In the genomic region with DNA sequence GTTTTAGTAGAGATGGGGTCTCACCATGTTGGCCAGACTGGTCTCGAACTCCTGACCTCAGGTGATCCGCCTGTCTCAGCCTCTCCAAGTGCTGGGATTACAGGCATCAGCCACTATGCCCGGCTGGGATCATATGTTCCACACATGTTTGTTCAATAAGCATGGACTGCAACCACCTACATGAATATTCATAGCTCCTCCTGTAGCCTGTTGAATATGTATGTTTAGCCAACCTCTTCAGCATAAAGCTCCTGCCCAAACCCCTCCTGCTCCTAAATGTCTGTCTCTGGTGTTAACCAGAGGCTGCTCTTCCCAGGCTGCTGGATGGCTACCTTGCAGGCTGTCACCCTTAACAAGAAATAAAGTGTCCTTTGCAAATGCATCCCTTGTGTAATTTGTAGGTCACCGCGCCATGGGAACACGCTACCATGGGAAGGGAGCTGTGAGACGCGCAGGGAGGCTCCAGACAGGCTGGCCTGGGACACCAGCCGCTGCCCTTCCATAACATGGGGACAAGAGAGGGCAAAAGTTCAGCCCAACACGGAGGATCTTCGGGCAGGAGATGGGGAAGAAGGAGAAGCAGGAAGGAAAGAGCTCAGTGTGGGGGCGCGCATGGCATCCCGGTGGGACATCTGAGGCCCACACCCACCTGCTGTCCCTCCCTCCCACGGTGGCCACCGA, we compare ENCODE assay signal across 9 cellular contexts. TPM values are rescaled to one million over a fixed set of nuclear protein-coding genes. Genes with fewer than 3 reads are reported as not detected.
DNase-seq lines count a peak whose midpoint lies in the region; ATAC-seq, FAIRE-seq and TF ChIP-seq lines count a peak whose summit lies in the region.
"Not testable (repeated sequence)": the region's sequence is repeated elsewhere in the genome, so short reads cannot be mapped to it uniquely, and the experiment has no call there.
"Had no signal": no experiment of that assay in that cellular context is flagged by ENCODE, and none has a peak within 500 bp of the region (broad histone marks: within the 10 kb centered on the region; RNA-seq: fewer than 3 reads in every experiment).

No MANE protein-coding gene starts in this region.

- not testable (repeated sequence) for TF ChIP-seq EP300 in esophagus muscularis mucosa (IDR thresholded peaks at IDR 0.05)

- TF ChIP-seq CTCF in GM12864 (IDR thresholded peaks at IDR 0.05; ENCODE audit: low read depth, low read length, missing control alignments); esophagus muscularis mucosa (IDR thresholded peaks at IDR 0.05); liver (IDR thresholded peaks at IDR 0.05; ENCODE audit: low read depth, low read length, missing input control); prostate gland (IDR thresholded peaks at IDR 0.05): not testable (repeated sequence)

- POLR2A ChIA-PET in activated naive CD8-positive, alpha-beta T cell treated with anti-CD3 and anti-CD28 coated beads, Interleukin-2, amount 10 ng/mL, durations not matched to agents 7 days and 5 days (lab: Charles Lee) = interaction anchor here (1.0 kb wide), 1 partner anchor 58 kb away, joined by 3 read pairs; no protein-coding TSS in a partner anchor

- H3K27ac ChIP-seq in esophagus muscularis mucosa (replicated peaks in 1 of 4) (peak overlapping the region; percentile 65 to 76 (median 72)), liver (ENCODE audit: low read depth in 1 of 2, low read length in 2 of 2) (peak overlapping the region in 1 of 2 donors; percentile 35), prostate gland (peak overlapping the region; percentile 39 to 43)

- in situ Hi-C loops in SK-MEL-5 (cut with HindIII; ENCODE audit: low pct_unique_long_range_greater_than_20kb, low sequenced_read_pairs) = not testable (repeated sequence)

- WGBS in esophagus muscularis mucosa = 64% methylated on average over 16 of the region's 16 CpGs
- WGBS in liver = 37% methylated on average over 16 of the region's 16 CpGs
- WGBS in prostate gland = 57% methylated on average over 16 of the region's 16 CpGs

- peak; percentile 9 for ATAC-seq in HG03135 (IDR thresholded peaks at IDR 0.05; ENCODE audit: unreplicated experiment)
- not testable (repeated sequence) for ATAC-seq in activated naive CD8-positive, alpha-beta T cell treated with anti-CD3 and anti-CD28 coated beads, Interleukin-2, amount 10 ng/mL, durations not matched to agents 7 days and 5 days (ENCODE audit: low read depth)

- H3K27ac Mint-ChIP-seq in activated naive CD8-positive, alpha-beta T cell treated with anti-CD3 and anti-CD28 coated beads, Interleukin-2, amount 10 ng/mL, durations not matched to agents 7 days and 5 days = peak overlapping the region; percentile 95

- intact Hi-C loops in esophagus muscularis mucosa (cut with DNase I) = not testable (repeated sequence)
- intact Hi-C loops in prostate gland (cut with DNase I) = loop anchor here (10.0 kb wide), 2 partner anchors 105 to 295 kb away; partner anchors contain the start of gene RPL3

- not testable (repeated sequence) for TF ChIP-seq RAD21 in liver (IDR thresholded peaks at IDR 0.05)

- H3K27me3 ChIP-seq in esophagus muscularis mucosa; liver (ENCODE audit: control insufficient read depth in 4 of 4, insufficient read depth in 4 of 4, low read length in 3 of 4); prostate gland (replicated peaks; ENCODE audit: insufficient read depth): not testable (repeated sequence)

- H3K4me1 Mint-ChIP-seq in activated naive CD8-positive, alpha-beta T cell treated with anti-CD3 and anti-CD28 coated beads, Interleukin-2, amount 10 ng/mL, durations not matched to agents 7 days and 5 days = peaks cover 39% of the 10 kb centered on the region

- peaks cover 0 to 27% (median 11%) of the 10 kb centered on the region in 4 donors for H3K36me3 ChIP-seq in esophagus muscularis mucosa
- not testable (repeated sequence) for H3K36me3 ChIP-seq in liver (ENCODE audit: control insufficient read depth in 4 of 4, insufficient read depth in 3 of 4, low read depth in 1 of 4, low read length in 3 of 4); prostate gland

- H3K36me3 Mint-ChIP-seq in activated naive CD8-positive, alpha-beta T cell treated with anti-CD3 and anti-CD28 coated beads, Interleukin-2, amount 10 ng/mL, durations not matched to agents 7 days and 5 days = peaks cover 26% of the 10 kb centered on the region

- not testable (repeated sequence) for H3K27me3 Mint-ChIP-seq in activated naive CD8-positive, alpha-beta T cell treated with anti-CD3 and anti-CD28 coated beads, Interleukin-2, amount 10 ng/mL, durations not matched to agents 7 days and 5 days

- peaks cover 5 to 30% (median 29%) of the 10 kb centered on the region in 4 donors for H3K4me1 ChIP-seq in esophagus muscularis mucosa
- not testable (repeated sequence) for H3K4me1 ChIP-seq in liver (ENCODE audit: control insufficient read depth in 4 of 4, insufficient read depth in 4 of 4, low read length in 3 of 4); prostate gland (replicated peaks)

- peak overlapping the region; percentile 95 for H3K4me3 Mint-ChIP-seq in activated naive CD8-positive, alpha-beta T cell treated with anti-CD3 and anti-CD28 coated beads, Interleukin-2, amount 10 ng/mL, durations not matched to agents 7 days and 5 days

- H3K9me3 ChIP-seq in esophagus muscularis mucosa; liver (ENCODE audit: control insufficient read depth in 4 of 4, low read length in 3 of 4); prostate gland: not testable (repeated sequence)

- DNase-seq in GM12864 (ENCODE audit: low read depth); activated naive CD8-positive, alpha-beta T cell treated with anti-CD3 and anti-CD28 coated beads, Interleukin-2, amount 10 ng/mL, durations not matched to agents 7 days and 5 days; esophagus muscularis mucosa (ENCODE audit: extremely low spot score); prostate gland (ENCODE audit: low spot score); urothelium cell line (ENCODE audit: low spot score): not testable (repeated sequence)
- peak; percentile 47 for DNase-seq in SK-MEL-5 (ENCODE audit: low read depth, low spot score)

- H3K9me3 Mint-ChIP-seq in activated naive CD8-positive, alpha-beta T cell treated with anti-CD3 and anti-CD28 coated beads, Interleukin-2, amount 10 ng/mL, durations not matched to agents 7 days and 5 days = not testable (repeated sequence)

- FAIRE-seq in urothelium cell line (lab: Jason Lieb, UNC) = peak; percentile 37

- not testable (repeated sequence) for TF ChIP-seq POLR2A in esophagus muscularis mucosa (IDR thresholded peaks at IDR 0.05; ENCODE audit: low read depth); prostate gland (IDR thresholded peaks at IDR 0.05)

- not testable (repeated sequence) for H3K9ac ChIP-seq in liver (ENCODE audit: low read depth in 1 of 2, low read length in 2 of 2)

- H3K4me3 ChIP-seq in GM12864 (ENCODE audit: low read depth, low read length) = peak overlapping the region; percentile 33
- peak overlapping the region; percentile 43 to 57 (median 48) for H3K4me3 ChIP-seq in esophagus muscularis mucosa
- H3K4me3 ChIP-seq in liver (ENCODE audit: low read depth in 1 of 3, low read length in 3 of 3) = peak overlapping the region in 2 of 3 donors; percentile 38 to 39
- peak overlapping the region in 1 of 2 donors; percentile 10 for H3K4me3 ChIP-seq in prostate gland

RNA-seq across cellular contexts. Expression of gene APOBEC3D, which starts 0.8 kb away (rescaled TPM):
- 2.0 and 3.0 TPM in 2 replicates for total RNA-seq in SK-MEL-5 (2014; rRNA removed; shearing (Covaris generic))
- 3.1 and 5.7 TPM in 2 replicates for polyA plus RNA-seq in SK-MEL-5 (2015; cell fraction: cytosol; rRNA removed)
- 4.4 and 24.1 TPM in 2 replicates for polyA plus RNA-seq in SK-MEL-5 (2015; cell fraction: nucleus; rRNA removed)
- total RNA-seq in activated naive CD8-positive, alpha-beta T cell treated with anti-CD3 and anti-CD28 coated beads, Interleukin-2, amount 10 ng/mL, durations not matched to agents 7 days and 5 days = 10 to 100 TPM; 46.8 to 47.4 TPM
- total RNA-seq in esophagus muscularis mucosa (1 to 10 TPM in 2 of 4 donors, under 1 TPM in 2; 0.66 to 3.4 (median 1.1) TPM), liver (1 to 10 TPM in 1 of 2 donors, under 1 TPM in 1; 0.50 to 1.4 TPM), prostate gland (1 to 10 TPM in 1 of 2 donors, under 1 TPM in 1; 0.77 to 4.0 TPM)
- polyA plus RNA-seq in liver = under 1 TPM; 0.29 to 0.78 TPM
- total RNA-seq: cerebellum had no signal

RNA-seq across cellular contexts. Expression of gene APOBEC3C, which starts 6.1 kb away (rescaled TPM):
- 5.5 and 7.2 TPM in 2 replicates for total RNA-seq in SK-MEL-5 (2014; rRNA removed; shearing (Covaris generic))
- 65.0 and 75.3 TPM in 2 replicates for polyA plus RNA-seq in SK-MEL-5 (2015; cell fraction: cytosol; rRNA removed)
- polyA plus RNA-seq in SK-MEL-5 (2015; cell fraction: nucleus; rRNA removed) = 23.2 and 34.0 TPM in 2 replicates
- total RNA-seq in activated naive CD8-positive, alpha-beta T cell treated with anti-CD3 and anti-CD28 coated beads, Interleukin-2, amount 10 ng/mL, durations not matched to agents 7 days and 5 days = 100 to 1,000 TPM; 120 to 124 TPM
- 10 to 100 TPM in 2 of 4 donors, 1 to 10 TPM in 2; 7.1 to 11.3 (median 8.8) TPM for total RNA-seq in esophagus muscularis mucosa
- 10 to 100 TPM in 1 of 2 donors, 1 to 10 TPM in 1; 1.2 to 11.9 TPM for total RNA-seq in liver
- 1 to 10 TPM; 2.2 to 5.2 TPM for polyA plus RNA-seq in liver
- 10 to 100 TPM; 21.4 to 52.3 TPM for total RNA-seq in prostate gland

RNA-seq across cellular contexts. Expression of gene APOBEC3F, which starts 20.6 kb away (rescaled TPM):
- total RNA-seq in SK-MEL-5 (2014; rRNA removed; shearing (Covaris generic)) = 2.2 and 4.1 TPM in 2 replicates
- 7.9 and 10.6 TPM in 2 replicates for polyA plus RNA-seq in SK-MEL-5 (2015; cell fraction: cytosol; rRNA removed)
- polyA plus RNA-seq in SK-MEL-5 (2015; cell fraction: nucleus; rRNA removed) = 2.8 and 3.4 TPM in 2 replicates
- total RNA-seq in activated naive CD8-positive, alpha-beta T cell treated with anti-CD3 and anti-CD28 coated beads, Interleukin-2, amount 10 ng/mL, durations not matched to agents 7 days and 5 days = 10 to 100 TPM; 41.4 to 45.1 TPM
- 1 to 10 TPM; 2.8 to 5.0 (median 3.9) TPM for total RNA-seq in esophagus muscularis mucosa
- total RNA-seq in liver = 1 to 10 TPM; 2.3 to 4.5 TPM
- polyA plus RNA-seq in liver = 1 to 10 TPM; 1.6 to 1.7 TPM
- total RNA-seq in prostate gland = 10 to 100 TPM in 1 of 2 donors, 1 to 10 TPM in 1; 4.4 to 28.3 TPM

RNA-seq across cellular contexts. Expression of gene APOBEC3B, which starts 38.0 kb away (rescaled TPM):
- 3.8 and 4.3 TPM in 2 replicates for total RNA-seq in SK-MEL-5 (2014; rRNA removed; shearing (Covaris generic))
- 37.7 and 43.4 TPM in 2 replicates for polyA plus RNA-seq in SK-MEL-5 (2015; cell fraction: cytosol; rRNA removed)
- 13.0 and 15.8 TPM in 2 replicates for polyA plus RNA-seq in SK-MEL-5 (2015; cell fraction: nucleus; rRNA removed)
- total RNA-seq in activated naive CD8-positive, alpha-beta T cell treated with anti-CD3 and anti-CD28 coated beads, Interleukin-2, amount 10 ng/mL, durations not matched to agents 7 days and 5 days = 1 to 10 TPM; 7.1 to 7.2 TPM
- under 1 TPM in 1 of 4 donors, not detected in 3; 0.50 TPM for total RNA-seq in esophagus muscularis mucosa
- total RNA-seq in liver = 1 to 10 TPM in 1 of 2 donors, under 1 TPM in 1; 0.08 to 6.0 TPM
- 1 to 10 TPM in 1 of 2 donors, under 1 TPM in 1; 0.61 to 1.2 TPM for polyA plus RNA-seq in liver
- 1 to 10 TPM in 1 of 2 donors, under 1 TPM in 1; 0.91 to 1.5 TPM for total RNA-seq in prostate gland
- total RNA-seq: cerebellum had no signal

RNA-seq across cellular contexts. Expression of gene APOBEC3G, which starts 57.0 kb away (rescaled TPM):
- 9.8 and 14.0 TPM in 2 replicates for total RNA-seq in SK-MEL-5 (2014; rRNA removed; shearing (Covaris generic))
- 14.7 and 16.4 TPM in 2 replicates for polyA plus RNA-seq in SK-MEL-5 (2015; cell fraction: cytosol; rRNA removed)
- 10.4 and 15.9 TPM in 2 replicates for polyA plus RNA-seq in SK-MEL-5 (2015; cell fraction: nucleus; rRNA removed)
- 100 to 1,000 TPM; 116 to 118 TPM for total RNA-seq in activated naive CD8-positive, alpha-beta T cell treated with anti-CD3 and anti-CD28 coated beads, Interleukin-2, amount 10 ng/mL, durations not matched to agents 7 days and 5 days
- total RNA-seq in esophagus muscularis mucosa (1 to 10 TPM; 4.1 to 7.9 (median 5.5) TPM), liver (1 to 10 TPM; 3.3 to 9.2 TPM), prostate gland (10 to 100 TPM; 17.7 to 52.3 TPM)
- polyA plus RNA-seq in liver = 1 to 10 TPM; 1.9 to 2.6 TPM

Comparison
In these comparisons a context has a peak if more than half of its experiments do, and no peak if none do; other contexts are left out.
1. RNA of gene APOBEC3D, which starts 0.8 kb away (total RNA-seq): 46.8 to 47.4 TPM in activated naive CD8-positive, alpha-beta T cell treated with anti-CD3 and anti-CD28 coated beads, Interleukin-2, amount 10 ng/mL, durations not matched to agents 7 days and 5 days; 0.77 to 4.0 TPM in prostate gland, 2.0 to 3.0 TPM in SK-MEL-5, 0.50 to 1.4 TPM in liver and 0.66 to 3.4 TPM in esophagus muscularis mucosa; every median in the first group is over 4 times any median in the second.